8 cellular contexts compared by ENCODE assay signal in the genomic region with DNA sequence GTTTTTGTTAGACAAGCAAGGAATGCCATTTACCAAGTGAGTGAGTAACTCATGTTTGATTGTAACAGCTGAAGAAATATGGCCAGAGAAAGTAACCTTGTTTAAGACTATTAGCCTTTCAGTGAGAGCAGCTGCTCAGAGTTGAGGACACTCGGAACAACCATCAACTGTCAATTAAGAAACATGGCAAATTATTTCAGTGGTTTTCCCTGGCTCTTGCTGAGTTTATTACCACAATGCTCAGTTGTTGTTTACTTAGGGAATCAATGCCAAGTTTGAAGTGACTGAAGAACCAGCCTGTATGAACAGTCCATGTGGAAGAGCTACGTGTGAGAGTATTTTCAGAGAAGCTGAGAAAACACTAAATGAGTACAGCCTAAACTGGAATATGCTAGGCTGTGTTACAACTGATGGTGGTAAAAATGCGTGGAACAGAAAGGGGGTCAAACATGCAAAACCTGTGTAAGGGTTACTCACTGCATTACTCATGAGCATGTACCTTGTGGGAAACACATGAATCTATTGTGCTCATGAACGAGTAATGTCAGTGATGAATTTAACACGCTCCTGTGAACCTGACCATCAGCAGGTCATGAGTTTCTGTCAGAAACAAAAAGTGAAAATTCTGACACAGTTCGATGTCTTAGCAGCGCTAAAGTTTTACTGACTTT. TPM values are rescaled to one million over a fixed set of nuclear protein-coding genes. Genes with fewer than 3 reads are reported as not detected.
DNase-seq lines count a peak whose midpoint lies in the region; ATAC-seq and TF ChIP-seq lines count a peak whose summit lies in the region.

No MANE protein-coding gene starts in this region.

- H3K27ac ChIP-seq in DOHH2 (ENCODE audit: low read depth, low read length), result peak overlapping the region; percentile 96
- H3K27ac ChIP-seq in hepatocyte, result peak overlapping the region; percentile 11
- no peak overlapping the region for H3K27ac ChIP-seq in colonic mucosa

- TF ChIP-seq CTCF in DOHH2 (IDR thresholded peaks at IDR 0.05; ENCODE audit: low read depth, low read length, poor library complexity, severe bottlenecking) (no peak), hepatocyte (IDR thresholded peaks at IDR 0.05; ENCODE audit: poor library complexity) (no peak), colonic mucosa (IDR thresholded peaks at IDR 0.05) (no peak)
- no peak for TF ChIP-seq CTCF in activated CD8-positive, alpha-beta T cell treated with anti-CD3 and anti-CD28 coated beads for 36 hours (IDR thresholded peaks at IDR 0.05)

- DNase-seq in activated CD8-positive, alpha-beta T cell treated with anti-CD3 and anti-CD28 coated beads for 36 hours, result peak; percentile 45
- DNase-seq in hepatocyte (ENCODE audit: low spot score) (no peak), colonic mucosa (no peak), 8988T (no peak), AG08396 (ENCODE audit: low spot score) (no peak)

- CTCF ChIA-PET in activated CD8-positive, alpha-beta T cell treated with anti-CD3 and anti-CD28 coated beads for 36 hours (lab: Charles Lee), result interaction anchor here (1.0 to 1.6 kb wide), 5 partner anchors 10 to 114 kb away, joined by 3 to 4 read pairs (median 3); a partner anchor contains a TSS

- H3K9me3 ChIP-seq in DOHH2 (ENCODE audit: control insufficient read depth, insufficient read depth, low read length), result no peaks in the 10 kb centered on the region
- no peaks in the 10 kb centered on the region for H3K9me3 ChIP-seq in hepatocyte (ENCODE audit: low read depth)
- H3K9me3 ChIP-seq in colonic mucosa, result no peaks in the 10 kb centered on the region

- POLR2A ChIA-PET in activated CD8-positive, alpha-beta T cell treated with anti-CD3 and anti-CD28 coated beads for 36 hours (lab: Charles Lee), result interaction anchor here (1.3 kb wide), 1 partner anchor 48 kb away, joined by 4 read pairs; no protein-coding TSS in a partner anchor

- H3K4me2 ChIP-seq in DOHH2 (ENCODE audit: low read length), result peak overlapping the region; percentile 87
- H3K4me2 ChIP-seq in hepatocyte, result peak overlapping the region; percentile 25

- peaks cover 100% of the 10 kb centered on the region for H3K79me2 ChIP-seq in DOHH2 (ENCODE audit: control insufficient read depth, low read length)
- peaks cover 91% of the 10 kb centered on the region for H3K79me2 ChIP-seq in hepatocyte

- WGBS in hepatocyte (ENCODE audit: low lambda C conversion rate, missing lambda C conversion rate), result 79% methylated on average over 7 of the region's 7 CpGs

- peak overlapping the region; percentile 68 for H3K4me3 ChIP-seq in DOHH2 (ENCODE audit: low read length)
- no peak overlapping the region for H3K4me3 ChIP-seq in hepatocyte
- H3K4me3 ChIP-seq in colonic mucosa, result no peak overlapping the region

- intact Hi-C loops in activated CD8-positive, alpha-beta T cell treated with anti-CD3 and anti-CD28 coated beads for 36 hours (cut with micrococcal nuclease), result loop anchor here (5.0 kb wide), 1 partner anchor 34 kb away; a partner anchor contains a TSS
- intact Hi-C loops in colonic mucosa (cut with DNase I), result no loop called here

- peaks cover 37% of the 10 kb centered on the region for H3K36me3 Mint-ChIP-seq in activated CD8-positive, alpha-beta T cell treated with anti-CD3 and anti-CD28 coated beads for 36 hours (ENCODE audit: low read depth)

- H3K9me2 ChIP-seq in DOHH2 (replicated peaks; ENCODE audit: control insufficient read depth, low read length), result no peaks in the 10 kb centered on the region
- no peaks in the 10 kb centered on the region for H3K9me2 ChIP-seq in hepatocyte (replicated peaks; ENCODE audit: insufficient read depth)

- H3K27me3 ChIP-seq in DOHH2 (ENCODE audit: control insufficient read depth, low read length) (no peaks in the 10 kb centered on the region), hepatocyte (no peaks in the 10 kb centered on the region), colonic mucosa (no peaks in the 10 kb centered on the region)

- ATAC-seq in GM19372 (IDR thresholded peaks at IDR 0.05; ENCODE audit: low read depth, unreplicated experiment) (peak; percentile 69), HG03280 (IDR thresholded peaks at IDR 0.05; ENCODE audit: unreplicated experiment) (peak; percentile 83)
- ATAC-seq in activated CD8-positive, alpha-beta T cell treated with anti-CD3 and anti-CD28 coated beads for 36 hours, result peak; percentile 82

- peak overlapping the region; percentile 80 for H3K27ac Mint-ChIP-seq in activated CD8-positive, alpha-beta T cell treated with anti-CD3 and anti-CD28 coated beads for 36 hours

- H3K36me3 ChIP-seq in DOHH2 (ENCODE audit: control insufficient read depth, low read length) (peaks cover 96% of the 10 kb centered on the region), hepatocyte (replicated peaks; ENCODE audit: insufficient read depth, low read depth) (no peaks in the 10 kb centered on the region), colonic mucosa (no peaks in the 10 kb centered on the region)

- no peak overlapping the region for H3K9ac ChIP-seq in colonic mucosa (ENCODE audit: low read depth in 2 of 2, low read length in 2 of 2)

- H3F3A ChIP-seq in DOHH2 (ENCODE audit: control insufficient read depth, insufficient read depth), result peaks cover 51% of the 10 kb centered on the region

- H3K4me1 Mint-ChIP-seq in activated CD8-positive, alpha-beta T cell treated with anti-CD3 and anti-CD28 coated beads for 36 hours (ENCODE audit: low read depth), result peaks cover 77% of the 10 kb centered on the region

- H2AFZ ChIP-seq in hepatocyte, result no peak overlapping the region

- no peaks in the 10 kb centered on the region for H3K27me3 Mint-ChIP-seq in activated CD8-positive, alpha-beta T cell treated with anti-CD3 and anti-CD28 coated beads for 36 hours

- H3K4me1 ChIP-seq in DOHH2 (ENCODE audit: control insufficient read depth, low read length) (peaks cover 99% of the 10 kb centered on the region), hepatocyte (ENCODE audit: insufficient read depth) (peaks cover 19% of the 10 kb centered on the region), colonic mucosa (peaks cover 8% of the 10 kb centered on the region)

- H3K9me3 Mint-ChIP-seq in activated CD8-positive, alpha-beta T cell treated with anti-CD3 and anti-CD28 coated beads for 36 hours, result peaks cover 2% of the 10 kb centered on the region

- H4K20me1 ChIP-seq in DOHH2 (ENCODE audit: control insufficient read depth, insufficient read depth, low read depth, low read length) (peaks cover 3% of the 10 kb centered on the region), hepatocyte (ENCODE audit: insufficient read depth, poor library complexity, severe bottlenecking) (peaks cover 27% of the 10 kb centered on the region)

- peak overlapping the region; percentile 46 for H3K4me3 Mint-ChIP-seq in activated CD8-positive, alpha-beta T cell treated with anti-CD3 and anti-CD28 coated beads for 36 hours

RNA-seq across cellular contexts. Expression of a gene that starts 33.7 kb away (rescaled TPM):
- total RNA-seq in activated CD8-positive, alpha-beta T cell treated with anti-CD3 and anti-CD28 coated beads for 36 hours, result 10 to 100 TPM; 48.5 to 50.7 TPM
- total RNA-seq in hepatocyte, result 67.6 and 69.5 TPM in 2 replicates
- polyA plus RNA-seq in hepatocyte, result 13.1 and 17.8 TPM in 2 replicates
- 10 to 100 TPM; 54.8 to 91.4 TPM for total RNA-seq in colonic mucosa
